21 cellular contexts compared by ENCODE assay signal in the genomic region with DNA sequence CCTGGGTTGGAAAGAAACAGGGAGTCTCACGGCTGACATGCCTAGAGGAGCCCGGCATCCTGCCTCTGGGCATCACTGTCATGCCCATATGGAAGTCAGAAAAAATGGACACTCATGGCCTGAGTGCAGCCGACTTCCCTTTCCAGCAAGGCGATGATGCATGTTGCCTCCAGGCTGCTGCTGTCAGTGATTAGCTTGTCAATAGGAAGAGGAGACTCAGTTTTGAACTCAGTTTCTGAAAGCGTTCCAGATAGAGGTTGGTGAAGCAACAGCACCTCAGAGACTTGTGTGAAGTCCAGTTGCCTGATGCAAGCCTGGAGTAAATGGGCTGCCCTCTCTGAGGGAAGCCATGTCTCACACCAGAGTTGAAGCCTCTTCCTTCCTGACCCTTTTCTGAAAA.
DNase-seq lines count a peak whose midpoint lies in the region; ATAC-seq, FAIRE-seq and TF ChIP-seq lines count a peak whose summit lies in the region.
"Had no signal": no experiment of that assay in that cellular context is flagged by ENCODE, and none has a peak within 500 bp of the region (broad histone marks: within the 10 kb centered on the region; RNA-seq: fewer than 3 reads in every experiment).

No MANE protein-coding gene starts in this region.

- H3K4me1 ChIP-seq in breast epithelium, result no peaks in the 10 kb centered on the region
- no peaks in the 10 kb centered on the region for H3K4me1 ChIP-seq in K562 (replicated peaks in 1 of 2; ENCODE audit: control insufficient read depth in 2 of 2, insufficient read depth in 2 of 2, low read length in 2 of 2)
- peaks cover 9% of the 10 kb centered on the region for H3K4me1 ChIP-seq in smooth muscle cell (ENCODE audit: low read depth)
- peaks cover 30% of the 10 kb centered on the region for H3K4me1 ChIP-seq in vagina

- H3K4me3 Mint-ChIP-seq in MCF 10A (ENCODE audit: unreplicated experiment), result no peak overlapping the region
- H3K4me3 Mint-ChIP-seq: activated CD4-positive, alpha-beta T cell treated with anti-CD3 and anti-CD28 coated beads for 36 hours; CD8-positive, alpha-beta memory T cell; natural killer cell treated with Interleukin-12 subunit alpha and Interleukin-12 subunit beta and Interleukin-15 and Interleukin-18, amount 100 ng/mL, for 72 hours; stimulated activated naive CD8-positive, alpha-beta T cell treated with anti-CD3 and anti-CD28 coated beads, Interleukin-15, Interleukin-2, amounts not matched to agents 100 ng/mL and 50 ng/mL, for 24 hours had no signal

- H3K27ac Mint-ChIP-seq in MCF 10A (ENCODE audit: low read depth, unreplicated experiment), result peak overlapping the region; percentile 80
- H3K27ac Mint-ChIP-seq: activated CD4-positive, alpha-beta T cell treated with anti-CD3 and anti-CD28 coated beads for 36 hours; CD8-positive, alpha-beta memory T cell; natural killer cell treated with Interleukin-12 subunit alpha and Interleukin-12 subunit beta and Interleukin-15 and Interleukin-18, amount 100 ng/mL, for 72 hours; stimulated activated naive CD8-positive, alpha-beta T cell treated with anti-CD3 and anti-CD28 coated beads, Interleukin-15, Interleukin-2, amounts not matched to agents 100 ng/mL and 50 ng/mL, for 24 hours had no signal

- H3K9ac ChIP-seq in K562 (ENCODE audit: insufficient read depth in 1 of 2, low read depth in 2 of 2, low read length in 2 of 2), result no peak overlapping the region
- H3K9ac ChIP-seq in smooth muscle cell (ENCODE audit: low read depth), result no peak overlapping the region

- no peak overlapping the region for H3K27ac ChIP-seq in breast epithelium
- H3K27ac ChIP-seq in K562 (ENCODE audit: extremely low read depth, low read depth, low read length), result no peak overlapping the region
- peak overlapping the region; percentile 33 for H3K27ac ChIP-seq in smooth muscle cell (ENCODE audit: low read depth)
- no peak overlapping the region for H3K27ac ChIP-seq in vagina
- H3K27ac ChIP-seq: gastroesophageal sphincter, lower lobe of right lung had no signal

- TF ChIP-seq EP300 in K562 (IDR thresholded peaks at IDR 0.05; ENCODE audit: low read length), result no peak

- CTCF ChIA-PET in MCF 10A (lab: Yijun Ruan, JAX) (interaction anchor here (0.7 kb wide), 1 partner anchor 165 kb away, joined by 3 read pairs; no protein-coding TSS in a partner anchor), K562 (lab: Yijun Ruan, JAX; ENCODE audit: low intra/inter-chr PET ratio) (no interaction called here)

- in situ Hi-C loops in K562 (cut with MboI), result no loop called here

- H3K9me3 ChIP-seq in breast epithelium (no peaks in the 10 kb centered on the region), K562 (replicated peaks; ENCODE audit: control insufficient read depth, insufficient read depth, low read depth, low read length) (no peaks in the 10 kb centered on the region), smooth muscle cell (replicated peaks; ENCODE audit: low read depth) (no peaks in the 10 kb centered on the region), vagina (no peaks in the 10 kb centered on the region)
- H3K9me3 ChIP-seq: gastroesophageal sphincter, lower lobe of right lung had no signal

- TF ChIP-seq CTCF in MCF 10A (IDR thresholded peaks at IDR 0.05; ENCODE audit: unreplicated experiment) (no peak), breast epithelium (IDR thresholded peaks at IDR 0.05) (no peak), K562 (IDR thresholded peaks at IDR 0.05 in 2 of 3, conservative IDR thresholded peaks at IDR 0.05 in 1 of 3; ENCODE audit: insufficient read depth in 2 of 3, low read depth in 1 of 3, low read length in 3 of 3) (no peak), smooth muscle cell (IDR thresholded peaks at IDR 0.05; ENCODE audit: borderline replicate concordance, insufficient read depth, poor library complexity, severe bottlenecking) (no peak), vagina (IDR thresholded peaks at IDR 0.05) (no peak)

- peaks cover 34% of the 10 kb centered on the region for H3K4me1 Mint-ChIP-seq in MCF 10A (ENCODE audit: insufficient read depth, unreplicated experiment)
- H3K4me1 Mint-ChIP-seq: activated CD4-positive, alpha-beta T cell treated with anti-CD3 and anti-CD28 coated beads for 36 hours; CD8-positive, alpha-beta memory T cell had no signal

- no peaks in the 10 kb centered on the region for H3K9me3 Mint-ChIP-seq in MCF 10A (ENCODE audit: unreplicated experiment)
- H3K9me3 Mint-ChIP-seq: natural killer cell treated with Interleukin-12 subunit alpha and Interleukin-12 subunit beta and Interleukin-15 and Interleukin-18, amount 100 ng/mL, for 72 hours; stimulated activated naive CD8-positive, alpha-beta T cell treated with anti-CD3 and anti-CD28 coated beads, Interleukin-15, Interleukin-2, amounts not matched to agents 100 ng/mL and 50 ng/mL, for 24 hours had no signal

- intact Hi-C loops in MCF 10A (cut with micrococcal nuclease) (no loop called here), breast epithelium (cut with DNase I; ENCODE audit: low total_unique reads) (no loop called here), K562 (cut with micrococcal nuclease) (no loop called here), vagina (cut with DNase I) (no loop called here)

- TF ChIP-seq POLR2A in breast epithelium (IDR thresholded peaks at IDR 0.05) (no peak), K562 (conservative IDR thresholded peaks at IDR 0.05) (no peak), vagina (IDR thresholded peaks at IDR 0.05) (no peak)

- no peak overlapping the region for H2AFZ ChIP-seq in K562 (ENCODE audit: low read depth, low read length)
- no peak overlapping the region for H2AFZ ChIP-seq in smooth muscle cell (ENCODE audit: low read depth)

- DNase-seq in MCF 10A (ENCODE audit: unreplicated experiment), result peak; percentile 81
- no peak for DNase-seq in breast epithelium (ENCODE audit: low spot score in 2 of 2)
- no peak for DNase-seq in K562 (ENCODE audit: extremely low read depth in 1 of 4, low spot score in 3 of 4)
- DNase-seq in fibroblast of the conjunctiva (ENCODE audit: low read depth), result peak; percentile 76
- DNase-seq in smooth muscle cell (lab: John Stamatoyannopoulos, UW; ENCODE audit: unreplicated experiment), result no peak
- DNase-seq in vagina (ENCODE audit: extremely low spot score in 2 of 2), result no peak
- no peak for DNase-seq in NCI-H524 treated with DMSO at 0.1 percent for 48 hours (lab: John Stamatoyannopoulos, UW)
- DNase-seq: activated CD4-positive, alpha-beta T cell treated with anti-CD3 and anti-CD28 coated beads for 36 hours; activated CD8-positive, alpha-beta memory T cell treated with anti-CD3 and anti-CD28 coated beads, Interleukin-2, amount 50 U/mL, for 4 hours; activated naive CD4-positive, alpha-beta T cell; CD8-positive, alpha-beta memory T cell; KG1; lower lobe of right lung; NCI-H1436; NCI-H446 treated with DMSO at 0.1 percent for 48 hours; SHP77 treated with DMSO at 0.1 percent for 48 hours had no signal

- ATAC-seq in K562 (peak; percentile 65), HG03139 (IDR thresholded peaks at IDR 0.05; ENCODE audit: unreplicated experiment) (no peak)
- ATAC-seq: activated CD4-positive, alpha-beta T cell treated with anti-CD3 and anti-CD28 coated beads for 36 hours; gastroesophageal sphincter; lower lobe of right lung; natural killer cell treated with Interleukin-12 subunit alpha and Interleukin-12 subunit beta and Interleukin-15 and Interleukin-18, amount 100 ng/mL, for 72 hours had no signal

- H3K4me2 ChIP-seq in K562 (ENCODE audit: insufficient read depth, low read length) (no peak overlapping the region), smooth muscle cell (no peak overlapping the region)

- no peak overlapping the region for H3K4me3 ChIP-seq in breast epithelium
- no peak overlapping the region for H3K4me3 ChIP-seq in K562
- H3K4me3 ChIP-seq in smooth muscle cell, result no peak overlapping the region
- no peak overlapping the region for H3K4me3 ChIP-seq in vagina
- H3K4me3 ChIP-seq: gastroesophageal sphincter, lower lobe of right lung had no signal

- H3K36me3 ChIP-seq in breast epithelium (no peaks in the 10 kb centered on the region), K562 (ENCODE audit: control insufficient read depth, insufficient read depth, low read length) (no peaks in the 10 kb centered on the region), smooth muscle cell (ENCODE audit: low read depth) (no peaks in the 10 kb centered on the region), vagina (no peaks in the 10 kb centered on the region)

- BruUV-seq in MCF 10A (replicated peaks; lab: Mats Ljungman, UMichigan) (no TSS peak), K562 (replicated peaks; lab: Mats Ljungman, UMichigan) (no TSS peak)

- H3K79me2 ChIP-seq in K562 (ENCODE audit: control insufficient read depth, insufficient read depth, low read length), result no peaks in the 10 kb centered on the region
- peaks cover 48% of the 10 kb centered on the region for H3K79me2 ChIP-seq in smooth muscle cell (ENCODE audit: low read depth)

- H3K27me3 ChIP-seq in breast epithelium (no peaks in the 10 kb centered on the region), K562 (ENCODE audit: control insufficient read depth in 2 of 2, insufficient read depth in 2 of 2, low read length in 2 of 2) (peaks cover 16 to 53% of the 10 kb centered on the region in 2 experiments; a peak in 4 of 5 replicates), smooth muscle cell (ENCODE audit: low read depth) (no peaks in the 10 kb centered on the region), vagina (no peaks in the 10 kb centered on the region)
- H3K27me3 ChIP-seq: gastroesophageal sphincter had no signal

- no peak for FAIRE-seq in K562 (lab: Jason Lieb, UNC)
- FAIRE-seq: A204.1 had no signal

- no peak for TF ChIP-seq RAD21 in K562 (CRISPR knock-in tag; conservative IDR thresholded peaks at IDR 0.05 in 1 of 2, IDR thresholded peaks at IDR 0.05 in 1 of 2)

- POLR2A ChIA-PET in MCF 10A (lab: Yijun Ruan, JAX) (interaction anchor here (0.7 to 2.0 kb wide), 9 partner anchors 9 to 148 kb away, joined by 3 to 6 read pairs (median 4); partner anchors contain the start of gene TPST1), K562 (lab: Yijun Ruan, JAX) (no interaction called here)

- H4K20me1 ChIP-seq in K562 (replicated peaks; ENCODE audit: control insufficient read depth, insufficient read depth, low read length) (no peaks in the 10 kb centered on the region; the same call in 1 of the 2 replicates), smooth muscle cell (ENCODE audit: low read depth) (peaks cover 59% of the 10 kb centered on the region)

- peaks cover 11% of the 10 kb centered on the region for H3K36me3 Mint-ChIP-seq in MCF 10A (ENCODE audit: insufficient read depth, unreplicated experiment)
- H3K36me3 Mint-ChIP-seq: CD8-positive, alpha-beta memory T cell; natural killer cell treated with Interleukin-12 subunit alpha and Interleukin-12 subunit beta and Interleukin-15 and Interleukin-18, amount 100 ng/mL, for 72 hours had no signal

- 5% methylated on average over 5 of the region's 5 CpGs for WGBS in K562 (ENCODE audit: insufficient coverage, low coverage, missing lambda C conversion rate)
- 81% methylated on average over 5 of the region's 5 CpGs for WGBS in smooth muscle cell (ENCODE audit: low lambda C conversion rate)

- H3F3A ChIP-seq in smooth muscle cell (ENCODE audit: low read depth), result peaks cover 24% of the 10 kb centered on the region

- H3K9me1 ChIP-seq in K562 (ENCODE audit: control insufficient read depth, insufficient read depth, low read length), result no peaks in the 10 kb centered on the region

- H3K27me3 Mint-ChIP-seq in MCF 10A (ENCODE audit: insufficient read depth, unreplicated experiment), result no peaks in the 10 kb centered on the region
- H3K27me3 Mint-ChIP-seq: activated CD4-positive, alpha-beta T cell treated with anti-CD3 and anti-CD28 coated beads for 36 hours; stimulated activated naive CD8-positive, alpha-beta T cell treated with anti-CD3 and anti-CD28 coated beads, Interleukin-15, Interleukin-2, amounts not matched to agents 100 ng/mL and 50 ng/mL, for 24 hours had no signal

Comparison
In these comparisons a context has a peak if more than half of its experiments do, and no peak if none do; other contexts are left out.
1. DNase-seq: peak in MCF 10A (single experiment) and fibroblast of the conjunctiva (single experiment); none in breast epithelium (0 of 2), K562 (0 of 4), smooth muscle cell (single experiment), vagina (0 of 2) and NCI-H524 treated with DMSO at 0.1 percent for 48 hours (single experiment).